28 cellular contexts compared by ENCODE assay signal in the genomic region with DNA sequence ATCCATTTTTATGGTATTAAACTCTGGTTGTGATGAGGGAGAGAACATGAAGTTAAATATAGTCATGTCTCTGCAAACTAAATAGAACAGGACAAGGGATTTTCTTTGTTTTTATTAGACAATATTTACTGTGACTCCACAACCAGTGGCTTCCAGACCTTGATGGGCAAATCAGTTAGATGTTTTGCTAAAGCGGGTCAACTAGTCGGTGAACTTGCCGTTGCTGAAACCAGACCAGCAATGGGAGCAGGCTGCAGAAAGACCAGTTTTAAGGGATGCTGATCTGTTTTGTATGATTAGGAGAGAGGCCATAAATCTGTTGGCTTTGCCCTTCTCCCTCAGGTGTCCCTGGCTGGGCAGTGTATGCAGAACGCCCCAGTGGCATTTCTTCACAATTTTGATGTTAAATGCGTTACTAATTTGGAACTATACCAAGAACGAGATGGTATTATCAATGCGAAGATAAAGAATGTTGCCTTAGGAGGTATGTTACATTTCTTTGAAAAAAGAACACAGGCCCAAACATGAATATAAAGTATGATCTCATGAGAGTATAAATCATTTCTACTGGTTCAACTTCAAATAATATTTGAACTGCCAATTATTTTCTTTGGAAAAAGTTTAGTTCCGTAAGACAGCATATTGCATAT.
"Had no signal": no experiment of that assay in that cellular context is flagged by ENCODE, and none has a peak within 500 bp of the region (broad histone marks: within the 10 kb centered on the region; RNA-seq: fewer than 3 reads in every experiment).

No MANE protein-coding gene starts in this region.

- H3K36me3 ChIP-seq: neural progenitor cell, neutrophil had no signal

- H3K4me3 ChIP-seq: left lung, lower lobe of right lung, neural progenitor cell, skin epidermis, suprapubic skin, thoracic aorta, tibial artery, upper lobe of right lung had no signal

- H3K9ac ChIP-seq: neural progenitor cell had no signal

- ATAC-seq: left colon; left lung; lower lobe of right lung; natural killer cell; right cardiac atrium; sciatic nerve; stimulated activated effector memory CD8-positive, alpha-beta T cell treated with anti-CD3 and anti-CD28 coated beads, Interleukin-12 subunit alpha, Interleukin-12 subunit beta, amount 100 ng/mL, for 72 hours; upper lobe of right lung had no signal

- DNase-seq: hippocampal formation; kidney; left colon; left lung; lower lobe of right lung; mesendoderm; naive B cell; natural killer cell; nephron progenitor cell; occipital lobe; retina; right cardiac atrium; stimulated activated CD4-positive, alpha-beta T cell treated with anti-CD3 and anti-CD28 coated beads, Interleukin-12 subunit alpha, Interleukin-12 subunit beta, amount 100 ng/mL, for 4 hours; stimulated activated CD4-positive, alpha-beta T cell treated with anti-CD3 and anti-CD28 coated beads, Interleukin-15, amount 100 ng/mL, for 24 hours; stimulated activated CD4-positive, alpha-beta T cell treated with anti-CD3 and anti-CD28 coated beads, Interleukin-2, amount 100 ng/mL, for 24 hours; stimulated activated CD4-positive, alpha-beta T cell treated with anti-CD3 and anti-CD28 coated beads, Interleukin-4, amount 100 ng/mL, for 1 hour; stimulated activated naive CD4-positive, alpha-beta T cell; tibial artery; trophoblast cell; upper lobe of right lung had no signal

- H3K27me3 ChIP-seq: left lung, neural progenitor cell, neutrophil, suprapubic skin, tibial artery, upper lobe of right lung had no signal

- H2AFZ ChIP-seq: neural progenitor cell had no signal

- H3K4me1 ChIP-seq: left lung, lower lobe of right lung, neural progenitor cell, suprapubic skin, tibial artery, upper lobe of right lung had no signal

- H3K9me3 ChIP-seq: left lung, lower lobe of right lung, neutrophil, suprapubic skin, thoracic aorta, tibial artery, upper lobe of right lung had no signal

- H3K4me2 ChIP-seq: neural progenitor cell had no signal

- H3K27ac ChIP-seq: left lung, lower lobe of right lung, neural progenitor cell, neutrophil, suprapubic skin, thoracic aorta, tibial artery, upper lobe of right lung had no signal

- FAIRE-seq: kidney, urothelium cell line had no signal
